In the genomic region with DNA sequence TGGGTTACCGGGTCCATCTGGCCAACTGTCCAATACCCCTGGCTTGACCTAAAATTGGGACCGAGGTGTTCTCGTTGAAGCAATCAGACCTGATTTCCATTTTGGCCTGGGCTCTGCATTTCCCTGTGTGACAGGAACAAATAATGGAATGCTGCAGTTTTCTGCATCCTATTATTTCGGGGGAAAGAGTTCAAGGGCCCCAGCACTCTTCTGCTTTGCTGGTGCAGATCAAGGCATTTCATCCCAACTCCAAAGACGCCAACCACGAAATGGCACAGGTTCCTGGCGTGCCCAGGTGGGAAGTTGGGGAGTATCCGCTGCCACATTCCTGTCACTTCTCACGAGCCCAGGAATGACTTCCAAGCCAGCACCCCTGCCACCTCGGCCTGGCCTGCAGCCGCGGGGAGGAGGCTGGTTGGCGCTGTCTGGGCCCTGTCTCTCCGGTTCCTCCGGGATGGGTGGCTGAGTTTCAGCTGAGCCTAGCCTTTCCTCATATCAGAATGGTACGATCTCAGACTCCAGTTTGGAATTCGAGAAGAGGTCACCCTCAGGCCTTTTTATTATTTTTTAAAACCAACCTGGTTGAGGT, we compare ENCODE assay signal across 14 cellular contexts. TPM values are rescaled to one million over a fixed set of nuclear protein-coding genes. Genes with fewer than 3 reads are reported as not detected.
DNase-seq lines count a peak whose midpoint lies in the region; ATAC-seq and TF ChIP-seq lines count a peak whose summit lies in the region.
"Had no signal": no experiment of that assay in that cellular context is flagged by ENCODE, and none has a peak within 500 bp of the region (broad histone marks: within the 10 kb centered on the region; RNA-seq: fewer than 3 reads in every experiment).

No MANE protein-coding gene starts in this region.

- peaks cover 28% of the 10 kb centered on the region for H3K4me1 ChIP-seq in hepatocyte (ENCODE audit: insufficient read depth)
- peaks cover 10% of the 10 kb centered on the region for H3K4me1 ChIP-seq in smooth muscle cell (ENCODE audit: low read depth)

- peak overlapping the region; percentile 42 for H3K27ac ChIP-seq in hepatocyte
- peak overlapping the region; percentile 29 for H3K27ac ChIP-seq in smooth muscle cell (ENCODE audit: low read depth)
- H3K27ac ChIP-seq: GM23248 had no signal

- H4K20me1 ChIP-seq in hepatocyte (ENCODE audit: insufficient read depth, poor library complexity, severe bottlenecking): no peaks in the 10 kb centered on the region
- H4K20me1 ChIP-seq in smooth muscle cell (ENCODE audit: low read depth): peaks cover 99% of the 10 kb centered on the region

- WGBS in hepatocyte (ENCODE audit: low lambda C conversion rate, missing lambda C conversion rate): 95% methylated on average over 17 of the region's 17 CpGs
- 94% methylated on average over 17 of the region's 17 CpGs for WGBS in smooth muscle cell (ENCODE audit: low lambda C conversion rate)

- peak overlapping the region in 3 of 5 experiments; percentile 65 to 94 (median 91) for H3K27ac Mint-ChIP-seq in brain

- H3K4me1 Mint-ChIP-seq in brain: peaks cover 69% of the 10 kb centered on the region
- H3K4me1 Mint-ChIP-seq: CD4-positive, CD25-positive, alpha-beta regulatory T cell had no signal

- H3K9me3 ChIP-seq in hepatocyte (ENCODE audit: low read depth) (no peaks in the 10 kb centered on the region), smooth muscle cell (replicated peaks; ENCODE audit: low read depth) (no peaks in the 10 kb centered on the region)

- H3K4me3 Mint-ChIP-seq in brain: peak overlapping the region in 1 of 5 experiments; percentile 45
- H3K4me3 Mint-ChIP-seq: CD4-positive, CD25-positive, alpha-beta regulatory T cell had no signal

- H2AFZ ChIP-seq in hepatocyte: no peak overlapping the region
- no peak overlapping the region for H2AFZ ChIP-seq in smooth muscle cell (ENCODE audit: low read depth)
- H2AFZ ChIP-seq: GM23248 had no signal

- peak; percentile 80 for DNase-seq in G401 (ENCODE audit: low spot score)
- no peak for DNase-seq in hepatocyte (ENCODE audit: low spot score)
- no peak for DNase-seq in smooth muscle cell (lab: John Stamatoyannopoulos, UW; ENCODE audit: unreplicated experiment)
- no peak for DNase-seq in globus pallidus (ENCODE audit: low spot score)
- DNase-seq: CD4-positive, CD25-positive, alpha-beta regulatory T cell; DMS79 treated with DMSO at 0.1 percent for 48 hours; GDM1; GM23248; NCI-H1092; NCI-H1694 treated with DMSO at 0.1 percent for 48 hours; NCI-H748 treated with DMSO at 0.1 percent for 48 hours had no signal

- H3K9ac ChIP-seq in smooth muscle cell (ENCODE audit: low read depth): no peak overlapping the region
- H3K9ac ChIP-seq: GM23248 had no signal

- H3K27me3 ChIP-seq in hepatocyte (no peaks in the 10 kb centered on the region), smooth muscle cell (ENCODE audit: low read depth) (no peaks in the 10 kb centered on the region)

- no peak for ATAC-seq in GM21786 (IDR thresholded peaks at IDR 0.05; ENCODE audit: unreplicated experiment)
- no peak for ATAC-seq in GM21360 (IDR thresholded peaks at IDR 0.05; ENCODE audit: unreplicated experiment)

- H3K4me2 ChIP-seq in hepatocyte (no peak overlapping the region), smooth muscle cell (no peak overlapping the region)

- peaks cover 8% of the 10 kb centered on the region for H3F3A ChIP-seq in smooth muscle cell (ENCODE audit: low read depth)

- in situ Hi-C loops in G401 (cut with HindIII; ENCODE audit: low sequenced_read_pairs): no loop called here

- no peak for TF ChIP-seq CTCF in brain (conservative IDR thresholded peaks at IDR 0.05)
- no peak for TF ChIP-seq CTCF in hepatocyte (IDR thresholded peaks at IDR 0.05; ENCODE audit: poor library complexity)
- TF ChIP-seq CTCF in smooth muscle cell (IDR thresholded peaks at IDR 0.05; ENCODE audit: borderline replicate concordance, insufficient read depth, poor library complexity, severe bottlenecking): no peak

- H3K27me3 Mint-ChIP-seq in brain: no peaks in the 10 kb centered on the region

- H3K4me3 ChIP-seq in hepatocyte (no peak overlapping the region), smooth muscle cell (no peak overlapping the region)
- H3K4me3 ChIP-seq: GM23248 had no signal

- H3K79me2 ChIP-seq in hepatocyte: peaks cover 27% of the 10 kb centered on the region
- peaks cover 20% of the 10 kb centered on the region for H3K79me2 ChIP-seq in smooth muscle cell (ENCODE audit: low read depth)

- H3K36me3 ChIP-seq in hepatocyte (replicated peaks; ENCODE audit: insufficient read depth, low read depth) (no peaks in the 10 kb centered on the region), smooth muscle cell (ENCODE audit: low read depth) (no peaks in the 10 kb centered on the region)

- no peaks in the 10 kb centered on the region for H3K9me3 Mint-ChIP-seq in brain
- H3K9me3 Mint-ChIP-seq: CD4-positive, CD25-positive, alpha-beta regulatory T cell had no signal

- H3K36me3 Mint-ChIP-seq in brain: peaks cover 29% of the 10 kb centered on the region
- H3K36me3 Mint-ChIP-seq: CD4-positive, CD25-positive, alpha-beta regulatory T cell had no signal

- no peaks in the 10 kb centered on the region for H3K9me2 ChIP-seq in hepatocyte (replicated peaks; ENCODE audit: insufficient read depth)

RNA-seq across cellular contexts. Expression of a gene that starts 56.5 kb away (rescaled TPM):
- total RNA-seq in G401 (2014; rRNA removed; shearing (Covaris generic)): 2.6 TPM in 2 replicates
- polyA plus RNA-seq in brain (ENCODE audit: insufficient read depth, low read depth, low replicate concordance) (78.6 TPM), hepatocyte (29.5 and 32.3 TPM in 2 replicates), smooth muscle cell (35.6 and 37.2 TPM in 2 replicates)
- total RNA-seq in hepatocyte (20.5 and 24.4 TPM in 2 replicates), smooth muscle cell (25.5 and 29.9 TPM in 2 replicates)
